ENCODE assay signal across 14 cellular contexts in genomic region chr10:80168111-80168511, GRCh38. TPM values are rescaled to one million over a fixed set of nuclear protein-coding genes. Genes with fewer than 3 reads are reported as not detected.
A peak's percentile ranks its signal among the peaks of the same experiment; 100 is the strongest.
DNase-seq lines count a peak whose midpoint lies in the region; ATAC-seq and TF ChIP-seq lines count a peak whose summit lies in the region.
"Had no signal": no experiment of that assay in that cellular context is flagged by ENCODE, and none has a peak within 500 bp of the region (broad histone marks: within the 10 kb centered on the region; RNA-seq: fewer than 3 reads in every experiment).

No MANE protein-coding gene starts in this region.

- TF ChIP-seq EP300 in gastroesophageal sphincter (IDR thresholded peaks at IDR 0.05): no peak

- H3K36me3 ChIP-seq in gastroesophageal sphincter (peaks cover 0 to 92% of the 10 kb centered on the region in 2 donors), right lobe of liver (peaks cover 0 to 51% (median 4%) of the 10 kb centered on the region in 4 donors)
- peaks cover 79% of the 10 kb centered on the region for H3K36me3 ChIP-seq in CD4-positive, alpha-beta memory T cell (ENCODE audit: insufficient read depth, low read length)

- ATAC-seq in gastroesophageal sphincter (peak; percentile 76), right lobe of liver (no peak), GM21515 (IDR thresholded peaks at IDR 0.05; ENCODE audit: unreplicated experiment) (no peak)
- ATAC-seq: activated CD8-positive, alpha-beta memory T cell treated with anti-CD3 and anti-CD28 coated beads, Interleukin-2, amount 10 ng/mL, durations not matched to agents 7 days and 5 days had no signal

- peak; percentile 37 for DNase-seq in Ammon's horn (ENCODE audit: low spot score)
- DNase-seq in NCI-H82 (lab: John Stamatoyannopoulos, UW): peak; percentile 76
- peak; percentile 54 for DNase-seq in posterior vena cava (ENCODE audit: low spot score)
- DNase-seq in NCI-H2196 (lab: John Stamatoyannopoulos, UW; ENCODE audit: unreplicated experiment): no peak
- no peak for DNase-seq in right lobe of liver
- DNase-seq in CD4-positive, alpha-beta memory T cell: no peak
- DNase-seq: activated CD8-positive, alpha-beta memory T cell treated with anti-CD3 and anti-CD28 coated beads, Interleukin-2, amount 10 ng/mL, durations not matched to agents 7 days and 5 days; effector memory CD4-positive, alpha-beta T cell; naive B cell; NCI-H146; T-helper 1 cell; WERI-Rb-1 had no signal

- no peaks in the 10 kb centered on the region for H3K27me3 ChIP-seq in gastroesophageal sphincter
- H3K27me3 ChIP-seq in right lobe of liver: no peaks in the 10 kb centered on the region
- no peaks in the 10 kb centered on the region for H3K27me3 ChIP-seq in CD4-positive, alpha-beta memory T cell (ENCODE audit: insufficient read depth, low read length)

- H3K27me3 Mint-ChIP-seq in CD4-positive, alpha-beta memory T cell: no peaks in the 10 kb centered on the region
- H3K27me3 Mint-ChIP-seq: activated CD8-positive, alpha-beta memory T cell treated with anti-CD3 and anti-CD28 coated beads, Interleukin-2, amount 10 ng/mL, durations not matched to agents 7 days and 5 days; naive B cell had no signal

- H3K4me3 ChIP-seq in gastroesophageal sphincter: no peak overlapping the region
- no peak overlapping the region for H3K4me3 ChIP-seq in right lobe of liver
- no peak overlapping the region for H3K4me3 ChIP-seq in CD4-positive, alpha-beta memory T cell (ENCODE audit: low read length in 2 of 2)

- WGBS in gastroesophageal sphincter (ENCODE audit: low coverage in 1 of 2), 2 donors: 28 to 85% methylated on average over 6 to 7 of the region's 9 CpGs
- WGBS in right lobe of liver (ENCODE audit: insufficient coverage, low coverage, low lambda C conversion rate, missing lambda C conversion rate): 77% methylated on average over 8 of the region's 9 CpGs

- peak overlapping the region in 2 of 7 donors; percentile 36 to 73 for H3K27ac Mint-ChIP-seq in CD4-positive, alpha-beta memory T cell

- peaks cover 9 to 13% (median 11%) of the 10 kb centered on the region in 4 donors for H3K4me1 Mint-ChIP-seq in CD4-positive, alpha-beta memory T cell
- H3K4me1 Mint-ChIP-seq: activated CD8-positive, alpha-beta memory T cell treated with anti-CD3 and anti-CD28 coated beads, Interleukin-2, amount 10 ng/mL, durations not matched to agents 7 days and 5 days had no signal

- H3K4me1 ChIP-seq in gastroesophageal sphincter (peaks cover 0 to 100% (median 58%) of the 10 kb centered on the region in 3 donors), right lobe of liver (no peaks in the 10 kb centered on the region)
- peaks cover 6% of the 10 kb centered on the region for H3K4me1 ChIP-seq in CD4-positive, alpha-beta memory T cell (ENCODE audit: insufficient read depth, low read length)

- H3K27ac ChIP-seq in gastroesophageal sphincter (peak overlapping the region in 3 of 4 donors; percentile 75 to 89 (median 78)), right lobe of liver (no peak overlapping the region)
- no peak overlapping the region for H3K27ac ChIP-seq in CD4-positive, alpha-beta memory T cell (ENCODE audit: low read depth, low read length)
- H3K27ac ChIP-seq: WERI-Rb-1 had no signal

- TF ChIP-seq POLR2A in gastroesophageal sphincter (IDR thresholded peaks at IDR 0.05) (no peak), right lobe of liver (IDR thresholded peaks at IDR 0.05) (no peak)

- peaks cover 27 to 72% of the 10 kb centered on the region in 2 donors for H3K36me3 Mint-ChIP-seq in CD4-positive, alpha-beta memory T cell

- POLR2A ChIA-PET in CD4-positive, alpha-beta memory T cell (lab: Charles Lee; ENCODE audit: partially characterized antibody): interaction anchor here (1.3 kb wide), 1 partner anchor 24 kb away, joined by 5 read pairs; no protein-coding TSS in a partner anchor

- intact Hi-C loops in posterior vena cava (cut with DNase I) (no loop called here), right lobe of liver (cut with DNase I) (no loop called here)
- intact Hi-C loops in CD4-positive, alpha-beta memory T cell (cut with micrococcal nuclease): loop anchor here (5.0 kb wide), 1 partner anchor 34 kb away; no protein-coding TSS in a partner anchor

- no peak overlapping the region for H3K4me3 Mint-ChIP-seq in CD4-positive, alpha-beta memory T cell
- H3K4me3 Mint-ChIP-seq: activated CD8-positive, alpha-beta memory T cell treated with anti-CD3 and anti-CD28 coated beads, Interleukin-2, amount 10 ng/mL, durations not matched to agents 7 days and 5 days; naive B cell had no signal

- CTCF ChIA-PET in CD4-positive, alpha-beta memory T cell (lab: Charles Lee; ENCODE audit: partially characterized antibody): interaction anchor here (1.0 to 1.8 kb wide), 5 partner anchors 9 to 54 kb away, joined by 3 to 10 read pairs (median 4); no protein-coding TSS in a partner anchor

- no peaks in the 10 kb centered on the region for H3K9me3 Mint-ChIP-seq in CD4-positive, alpha-beta memory T cell
- H3K9me3 Mint-ChIP-seq: naive B cell had no signal

- no peaks in the 10 kb centered on the region for H3K9me3 ChIP-seq in gastroesophageal sphincter
- H3K9me3 ChIP-seq in right lobe of liver: no peaks in the 10 kb centered on the region
- no peaks in the 10 kb centered on the region for H3K9me3 ChIP-seq in CD4-positive, alpha-beta memory T cell (ENCODE audit: control insufficient read depth in 1 of 2, low read length in 2 of 2)

- TF ChIP-seq CTCF in gastroesophageal sphincter (IDR thresholded peaks at IDR 0.05) (no peak), right lobe of liver (IDR thresholded peaks at IDR 0.05) (no peak)

RNA-seq across cellular contexts. Expression of gene PLAC9, which starts 35.6 kb away (rescaled TPM):
- 10 to 100 TPM; 21.0 to 34.9 (median 28.9) TPM for total RNA-seq in gastroesophageal sphincter
- total RNA-seq in posterior vena cava: 100 to 1,000 TPM in 1 of 2 donors, 10 to 100 TPM in 1; 62.4 to 155 TPM
- 1 to 10 TPM in 4 of 6 experiments, under 1 TPM in 1, not detected in 1; 0.78 to 3.9 (median 2.2) TPM for total RNA-seq in right lobe of liver
- not detected for total RNA-seq in CD4-positive, alpha-beta memory T cell
- under 1 TPM in 1 of 2 donors, not detected in 1; 0.81 TPM for polyA plus RNA-seq in CD4-positive, alpha-beta memory T cell
- total RNA-seq: activated CD8-positive, alpha-beta memory T cell treated with anti-CD3 and anti-CD28 coated beads, Interleukin-2, amount 10 ng/mL, durations not matched to agents 7 days and 5 days had no signal

RNA-seq across cellular contexts. Expression of gene ANXA11, which starts 37.2 kb away (rescaled TPM):
- total RNA-seq in gastroesophageal sphincter (100 to 1,000 TPM; 117 to 225 (median 162) TPM), posterior vena cava (100 to 1,000 TPM; 247 to 269 TPM), right lobe of liver (100 to 1,000 TPM in 1 of 6 experiments, 10 to 100 TPM in 5; 41.7 to 100 (median 55.6) TPM)
- 100 to 1,000 TPM; 202 to 211 TPM for total RNA-seq in CD4-positive, alpha-beta memory T cell
- 100 to 1,000 TPM; 173 to 342 TPM for polyA plus RNA-seq in CD4-positive, alpha-beta memory T cell

Comparison
In these comparisons a context has a peak if more than half of its experiments do, and no peak if none do; other contexts are left out.
1. DNase-seq: peak in Ammon's horn (single experiment), NCI-H82 (single experiment) and posterior vena cava (single experiment); none in NCI-H2196 (single experiment), right lobe of liver (0 of 3) and CD4-positive, alpha-beta memory T cell (0 of 5).
2. H3K27ac ChIP-seq: peak in gastroesophageal sphincter (3 of 4); none in right lobe of liver (0 of 3) and CD4-positive, alpha-beta memory T cell (single experiment).
3. RNA of gene PLAC9, which starts 35.6 kb away (total RNA-seq): 62.4 to 155 TPM in posterior vena cava and 21.0 to 34.9 TPM in gastroesophageal sphincter; 0.78 to 3.9 TPM in right lobe of liver and not detected in CD4-positive, alpha-beta memory T cell; every median in the first group is over 4 times any median in the second.